26 cellular contexts compared by ENCODE assay signal in the genomic region with DNA sequence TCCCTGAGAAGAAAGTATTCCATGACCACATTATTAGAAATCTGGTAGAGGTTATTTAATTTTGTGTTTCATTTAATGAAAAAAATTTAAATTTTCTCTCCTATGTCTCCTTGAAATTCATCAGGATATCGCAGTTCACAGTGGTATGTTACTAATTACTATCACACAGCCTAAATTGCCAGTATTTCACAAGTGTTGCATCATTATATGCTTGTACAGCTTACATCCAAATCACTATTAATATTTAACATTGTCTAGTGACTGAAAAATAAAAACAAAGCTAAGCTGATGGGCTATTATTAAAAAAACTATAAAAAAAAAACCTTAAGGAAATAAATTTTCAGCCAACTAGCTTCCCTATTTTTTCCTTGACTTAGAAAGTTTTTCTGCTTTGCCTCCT.
"Had no signal": no experiment of that assay in that cellular context is flagged by ENCODE, and none has a peak within 500 bp of the region (broad histone marks: within the 10 kb centered on the region; RNA-seq: fewer than 3 reads in every experiment).

No MANE protein-coding gene starts in this region.

- H3K9me3 ChIP-seq: testis, transverse colon had no signal

- H3K27ac Mint-ChIP-seq: activated CD4-positive, alpha-beta memory T cell treated with anti-CD3 and anti-CD28 coated beads, Interleukin-2, amount 10 ng/mL, durations not matched to agents 7 days and 5 days; activated CD4-positive, alpha-beta T cell treated with anti-CD3 and anti-CD28 coated beads, Interleukin-2, amount 10 ng/mL, durations not matched to agents 24 days and 14 days; activated T-helper 17 cell treated with anti-CD3 and anti-CD28 coated beads, Interleukin-2, amount 50 U/mL, for 72 hours; effector memory CD8-positive, alpha-beta T cell; nephron had no signal

- ATAC-seq: activated T-cell treated with anti-CD3 and anti-CD28 coated beads, Interleukin-2, amount 50 U/mL, for 4 hours; activated T-helper 17 cell treated with anti-CD3 and anti-CD28 coated beads, Interleukin-2, amount 50 U/mL, for 72 hours; effector memory CD8-positive, alpha-beta T cell; esophagus mucosa; left cardiac atrium; left ventricle myocardium superior; sciatic nerve; stimulated activated naive CD8-positive, alpha-beta T cell treated with anti-CD3 and anti-CD28 coated beads, Interleukin-15, Interleukin-2, amounts not matched to agents 100 U/mL and 50 U/mL, for 24 hours had no signal

- H3K4me3 Mint-ChIP-seq: activated CD4-positive, alpha-beta memory T cell treated with anti-CD3 and anti-CD28 coated beads, Interleukin-2, amount 10 ng/mL, durations not matched to agents 7 days and 5 days; activated CD4-positive, alpha-beta T cell treated with anti-CD3 and anti-CD28 coated beads, Interleukin-2, amount 10 ng/mL, durations not matched to agents 24 days and 14 days; activated T-cell treated with anti-CD3 and anti-CD28 coated beads, Interleukin-2, amount 50 U/mL, for 4 hours; activated T-helper 17 cell treated with anti-CD3 and anti-CD28 coated beads, Interleukin-2, amount 50 U/mL, for 72 hours; effector memory CD8-positive, alpha-beta T cell; nephron had no signal

- H3K4me3 ChIP-seq: skin epidermis, testis, transverse colon had no signal

- H3K36me3 ChIP-seq: transverse colon had no signal

- H3K9me3 Mint-ChIP-seq: activated CD4-positive, alpha-beta memory T cell treated with anti-CD3 and anti-CD28 coated beads, Interleukin-2, amount 10 ng/mL, durations not matched to agents 7 days and 5 days; activated CD4-positive, alpha-beta T cell treated with anti-CD3 and anti-CD28 coated beads, Interleukin-2, amount 10 ng/mL, durations not matched to agents 24 days and 14 days; activated T-cell treated with anti-CD3 and anti-CD28 coated beads, Interleukin-2, amount 50 U/mL, for 4 hours; activated T-helper 17 cell treated with anti-CD3 and anti-CD28 coated beads, Interleukin-2, amount 50 U/mL, for 72 hours; nephron had no signal

- DNase-seq: activated CD4-positive, alpha-beta memory T cell treated with anti-CD3 and anti-CD28 coated beads, Interleukin-2, amount 10 ng/mL, durations not matched to agents 7 days and 5 days; activated CD4-positive, alpha-beta T cell treated with anti-CD3 and anti-CD28 coated beads, Interleukin-2, amount 10 ng/mL, durations not matched to agents 24 days and 14 days; activated CD8-positive, alpha-beta memory T cell treated with anti-CD3 and anti-CD28 coated beads, Interleukin-2, amount 50 U/mL, for 48 hours; activated gamma-delta T cell treated with Interleukin-2 at 50 U/mL for 16 hours; activated naive CD4-positive, alpha-beta T cell treated with anti-CD3 and anti-CD28 coated beads, Interleukin-2, amount 50 U/mL, for 16 hours; activated T-cell treated with anti-CD3 and anti-CD28 coated beads, Interleukin-2, amount 50 U/mL, for 4 hours; amygdala; caudate nucleus; cortex of kidney; effector memory CD8-positive, alpha-beta T cell; foreskin fibroblast; head of caudate nucleus; hippocampal formation; left cardiac atrium; left ventricle myocardium superior; stimulated activated CD4-positive, alpha-beta T cell treated with anti-CD3 and anti-CD28 coated beads, Interleukin-12 subunit alpha, Interleukin-12 subunit beta, amount 100 ng/mL, for 4 hours; stimulated activated CD4-positive, alpha-beta T cell treated with anti-CD3 and anti-CD28 coated beads, Interleukin-4, amount 100 ng/mL, for 1 hour; stimulated activated naive CD8-positive, alpha-beta T cell treated with anti-CD3 and anti-CD28 coated beads, Interleukin-15, Interleukin-2, amounts not matched to agents 100 U/mL and 50 U/mL, for 24 hours; testis; transverse colon had no signal

- H3K27me3 Mint-ChIP-seq: activated CD4-positive, alpha-beta memory T cell treated with anti-CD3 and anti-CD28 coated beads, Interleukin-2, amount 10 ng/mL, durations not matched to agents 7 days and 5 days; activated CD4-positive, alpha-beta T cell treated with anti-CD3 and anti-CD28 coated beads, Interleukin-2, amount 10 ng/mL, durations not matched to agents 24 days and 14 days; activated T-helper 17 cell treated with anti-CD3 and anti-CD28 coated beads, Interleukin-2, amount 50 U/mL, for 72 hours; effector memory CD8-positive, alpha-beta T cell had no signal

- H3K27me3 ChIP-seq: testis, transverse colon had no signal

- H3K4me1 ChIP-seq: testis, transverse colon had no signal

- H3K4me1 Mint-ChIP-seq: activated CD4-positive, alpha-beta memory T cell treated with anti-CD3 and anti-CD28 coated beads, Interleukin-2, amount 10 ng/mL, durations not matched to agents 7 days and 5 days; activated CD4-positive, alpha-beta T cell treated with anti-CD3 and anti-CD28 coated beads, Interleukin-2, amount 10 ng/mL, durations not matched to agents 24 days and 14 days; activated T-helper 17 cell treated with anti-CD3 and anti-CD28 coated beads, Interleukin-2, amount 50 U/mL, for 72 hours; nephron had no signal

- H3K27ac ChIP-seq: skin epidermis, testis, transverse colon, VCaP had no signal
